ENCODE assay signal across 1 cellular context in genomic region chr17:38617074-38617860, GRCh38.
TF ChIP-seq lines count a peak whose summit lies in the region.

No MANE protein-coding gene starts in this region.

TF ChIP-seq in HepG2, 621 proteins besides CTCF, POLR2A, EP300 and RAD21 (continued from another document and continues in another):
- TF ChIP-seq ZBTB33 (CRISPR knock-in tag; IDR thresholded peaks at IDR 0.05) (peak; percentile 59; the same call in 1 of the 2 replicates), ARID4A (CRISPR knock-in tag; IDR thresholded peaks at IDR 0.05; ENCODE audit: borderline replicate concordance) (no peak), THAP7 (CRISPR knock-in tag; IDR thresholded peaks at IDR 0.05) (0 out of 2 replicates have a peak, but pooled peaks have one; percentile 41), POGK (CRISPR knock-in tag; conservative IDR thresholded peaks at IDR 0.05) (no peak), SCMH1 (CRISPR knock-in tag; IDR thresholded peaks at IDR 0.05; ENCODE audit: borderline replicate concordance) (no peak), NFYC (CRISPR knock-in tag; IDR thresholded peaks at IDR 0.05) (no peak), ZNF816 (CRISPR knock-in tag; IDR thresholded peaks at IDR 0.05; ENCODE audit: borderline replicate concordance) (no peak), ZNF574 (CRISPR knock-in tag; IDR thresholded peaks at IDR 0.05) (peak; percentile 68), SMARCC2 (IDR thresholded peaks at IDR 0.05) (no peak), ZBTB7A (CRISPR knock-in tag; IDR thresholded peaks at IDR 0.05) (no peak), ZNF720 (CRISPR knock-in tag; IDR thresholded peaks at IDR 0.05) (no peak), SP1 (IDR thresholded peaks at IDR 0.05) (no peak), SP1 (CRISPR knock-in tag; IDR thresholded peaks at IDR 0.05) (no peak), AGO1 (IDR thresholded peaks at IDR 0.05; ENCODE audit: low read depth, low read length, poor library complexity, severe bottlenecking) (no peak), TEAD2 (CRISPR knock-in tag; IDR thresholded peaks at IDR 0.05) (no peak), HMG20B (CRISPR knock-in tag; conservative IDR thresholded peaks at IDR 0.05) (no peak), ZNF280B (CRISPR knock-in tag; IDR thresholded peaks at IDR 0.05; ENCODE audit: borderline replicate concordance) (peak; percentile 81), ZNF224 (CRISPR knock-in tag; IDR thresholded peaks at IDR 0.05) (no peak; the same call in 1 of the 2 replicates), ZNF18 (CRISPR knock-in tag; IDR thresholded peaks at IDR 0.05; ENCODE audit: insufficient replicate concordance) (no peak), HOXA3 (CRISPR knock-in tag; IDR thresholded peaks at IDR 0.05) (peak; percentile 31; the same call in 1 of the 2 replicates), ZNF558 (CRISPR knock-in tag; IDR thresholded peaks at IDR 0.05; ENCODE audit: borderline replicate concordance) (no peak), ZBTB1 (CRISPR knock-in tag; IDR thresholded peaks at IDR 0.05; ENCODE audit: borderline replicate concordance) (no peak), GLI4 (CRISPR knock-in tag; IDR thresholded peaks at IDR 0.05; ENCODE audit: borderline replicate concordance) (no peak), ZNF563 (CRISPR knock-in tag; IDR thresholded peaks at IDR 0.05) (no peak), FUBP1 (CRISPR knock-in tag; IDR thresholded peaks at IDR 0.05; ENCODE audit: borderline replicate concordance) (no peak), POLR2AphosphoS5 (IDR thresholded peaks at IDR 0.05; ENCODE audit: low read depth, low read length) (no peak), MAFG (CRISPR knock-in tag; IDR thresholded peaks at IDR 0.05) (no peak), IKZF1 (IDR thresholded peaks at IDR 0.05) (no peak), DZIP1 (CRISPR knock-in tag; IDR thresholded peaks at IDR 0.05) (peak; percentile 91; the same call in 1 of the 2 replicates), ZNF513 (CRISPR knock-in tag; conservative IDR thresholded peaks at IDR 0.05) (no peak), ZNF724P (CRISPR knock-in tag; IDR thresholded peaks at IDR 0.05; ENCODE audit: borderline replicate concordance) (no peak), FOXK2 (IDR thresholded peaks at IDR 0.05) (no peak), ZMAT5 (CRISPR knock-in tag; IDR thresholded peaks at IDR 0.05; ENCODE audit: borderline replicate concordance, low read depth) (no peak), PITX1 (CRISPR knock-in tag; IDR thresholded peaks at IDR 0.05) (0 out of 2 replicates have a peak, but pooled peaks have one; percentile 15), ZNF556 (CRISPR knock-in tag; IDR thresholded peaks at IDR 0.05; ENCODE audit: borderline replicate concordance) (no peak), ZNF468 (CRISPR knock-in tag; IDR thresholded peaks at IDR 0.05) (no peak), NR3C1 (CRISPR knock-in tag; IDR thresholded peaks at IDR 0.05) (no peak), ZNF367 (CRISPR knock-in tag; IDR thresholded peaks at IDR 0.05; ENCODE audit: borderline replicate concordance) (no peak), KLF9 (CRISPR knock-in tag; IDR thresholded peaks at IDR 0.05; ENCODE audit: low read depth) (no peak)
